In the genomic region with DNA sequence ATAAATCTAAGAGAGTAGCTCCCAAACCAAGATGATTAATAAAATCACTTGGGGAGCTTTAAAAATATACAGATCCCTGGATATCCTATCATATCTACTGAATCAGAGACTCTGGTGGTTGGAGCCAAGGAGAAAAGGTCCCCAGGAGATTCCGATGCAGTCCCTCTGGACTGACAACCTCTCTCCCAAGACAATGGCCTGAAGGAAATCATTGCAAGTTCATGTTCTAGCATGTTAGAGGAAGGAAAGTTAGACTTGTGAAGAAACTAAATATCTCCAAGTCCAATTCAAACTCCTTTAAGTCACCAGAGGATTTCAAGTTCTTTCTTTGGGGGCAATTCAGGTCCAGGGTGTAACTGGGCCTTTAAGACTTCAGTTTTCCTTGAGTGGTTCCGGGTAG, we compare ENCODE assay signal across 23 cellular contexts.
"Had no signal": no experiment of that assay in that cellular context is flagged by ENCODE, and none has a peak within 500 bp of the region (broad histone marks: within the 10 kb centered on the region; RNA-seq: fewer than 3 reads in every experiment).

No MANE protein-coding gene starts in this region.

- H3K36me3 ChIP-seq: esophagus muscularis mucosa, neural progenitor cell, prostate gland, right atrium auricular region, stomach, thyroid gland, vagina had no signal

- H3K27ac ChIP-seq: esophagus muscularis mucosa, neural progenitor cell, prostate gland, right atrium auricular region, stomach, thyroid gland, vagina had no signal

- H3K27me3 ChIP-seq: esophagus muscularis mucosa, neural progenitor cell, right atrium auricular region, stomach, thyroid gland, vagina had no signal

- H3K4me1 ChIP-seq: prostate gland, right atrium auricular region, vagina had no signal

- H3K9ac ChIP-seq: neural progenitor cell had no signal

- FAIRE-seq: kidney had no signal

- ATAC-seq: left lobe of liver; naive thymus-derived CD4-positive, alpha-beta T cell; sciatic nerve; stimulated activated effector memory CD8-positive, alpha-beta T cell treated with anti-CD3 and anti-CD28 coated beads, Interleukin-12 subunit alpha, Interleukin-12 subunit beta, amount 100 ng/mL, for 72 hours had no signal

- H3K4me3 ChIP-seq: esophagus muscularis mucosa, neural progenitor cell, prostate gland, right atrium auricular region, stomach, thyroid gland, vagina had no signal

- H2AFZ ChIP-seq: neural progenitor cell had no signal

- H3K9me3 ChIP-seq: esophagus muscularis mucosa, prostate gland, right atrium auricular region, stomach, thyroid gland, vagina had no signal

- H3K4me2 ChIP-seq: neural progenitor cell had no signal

- DNase-seq: cortex of kidney; foreskin melanocyte; hypothalamus; immature natural killer cell; kidney; mesendoderm; midbrain; naive thymus-derived CD4-positive, alpha-beta T cell; nucleus accumbens; stimulated activated CD4-positive, alpha-beta T cell treated with anti-CD3 and anti-CD28 coated beads, Interleukin-2, amount 100 ng/mL, for 24 hours; stimulated activated CD4-positive, alpha-beta T cell treated with anti-CD3 and anti-CD28 coated beads, Interleukin-4, amount 100 ng/mL, for 24 hours; stimulated activated naive CD4-positive, alpha-beta T cell treated with Interleukin-2 at 50 U/mL for 16 hours; stomach; thyroid gland; trophoblast cell had no signal
